25 cellular contexts compared by ENCODE assay signal in the genomic region with DNA sequence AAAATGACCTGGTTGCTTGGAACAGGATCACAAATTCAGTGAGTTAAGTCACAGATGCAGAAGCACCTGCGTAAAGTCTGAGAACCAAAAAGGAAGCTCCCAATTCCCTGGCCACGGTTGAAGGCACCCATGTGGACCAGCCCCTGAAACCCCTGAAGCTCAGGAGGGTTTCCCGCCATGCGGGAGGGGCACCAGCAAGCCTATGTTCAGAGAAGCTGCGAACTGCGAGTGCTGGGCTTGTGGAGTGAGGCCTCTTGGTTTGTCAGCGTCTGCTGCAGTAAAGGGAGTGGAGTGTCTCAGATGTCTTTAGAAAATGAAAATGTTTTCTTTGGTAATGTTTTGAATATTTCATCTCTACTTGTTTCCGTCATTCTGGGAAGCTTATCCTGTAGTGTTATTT. TPM values are rescaled to one million over a fixed set of nuclear protein-coding genes. Genes with fewer than 3 reads are reported as not detected.
DNase-seq lines count a peak whose midpoint lies in the region; ATAC-seq lines count a peak whose summit lies in the region.
"Had no signal": no experiment of that assay in that cellular context is flagged by ENCODE, and none has a peak within 500 bp of the region (broad histone marks: within the 10 kb centered on the region; RNA-seq: fewer than 3 reads in every experiment).

No MANE protein-coding gene starts in this region.

- intact Hi-C loops in activated CD4-positive, alpha-beta T cell treated with anti-CD3 and anti-CD28 coated beads, Interleukin-2, amount 10 ng/mL, durations not matched to agents 24 days and 14 days (cut with micrococcal nuclease) = loop anchor here (2.0 kb wide), 1 partner anchor 15 kb away; no protein-coding TSS in a partner anchor

- peak overlapping the region; percentile 21 for H3K4me3 Mint-ChIP-seq in activated CD4-positive, alpha-beta T cell treated with anti-CD3 and anti-CD28 coated beads, Interleukin-2, amount 10 ng/mL, durations not matched to agents 24 days and 14 days
- peak overlapping the region; percentile 44 for H3K4me3 Mint-ChIP-seq in central memory CD8-positive, alpha-beta T cell
- H3K4me3 Mint-ChIP-seq in stimulated activated naive CD8-positive, alpha-beta T cell treated with anti-CD3 and anti-CD28 coated beads, Interleukin-15, amount 100 ng/mL, for 72 hours = peak overlapping the region; percentile 31 to 34
- H3K4me3 Mint-ChIP-seq: nephron progenitor cell had no signal

- H3K27me3 ChIP-seq in HAP-1 (ENCODE audit: low read depth) = no peaks in the 10 kb centered on the region
- H3K27me3 ChIP-seq: breast epithelium, testis had no signal

- H3K4me1 Mint-ChIP-seq in activated CD4-positive, alpha-beta T cell treated with anti-CD3 and anti-CD28 coated beads, Interleukin-2, amount 10 ng/mL, durations not matched to agents 24 days and 14 days = peaks cover 56% of the 10 kb centered on the region
- peaks cover 91% of the 10 kb centered on the region for H3K4me1 Mint-ChIP-seq in central memory CD8-positive, alpha-beta T cell
- peaks cover 94% of the 10 kb centered on the region for H3K4me1 Mint-ChIP-seq in stimulated activated naive CD8-positive, alpha-beta T cell treated with anti-CD3 and anti-CD28 coated beads, Interleukin-15, amount 100 ng/mL, for 72 hours

- in situ Hi-C loops in HAP-1 (cut with MboI; ENCODE audit: low sequenced_read_pairs) = no loop called here

- no peak for ATAC-seq in central memory CD8-positive, alpha-beta T cell (replicated peaks; ENCODE audit: extremely low read depth, poor library complexity, severe bottlenecking)
- ATAC-seq in stimulated activated naive CD8-positive, alpha-beta T cell treated with anti-CD3 and anti-CD28 coated beads, Interleukin-15, amount 100 ng/mL, for 72 hours = peak; percentile 37
- no peak for ATAC-seq in GM21528 (IDR thresholded peaks at IDR 0.05; ENCODE audit: low FRiP score, unreplicated experiment)
- ATAC-seq: gastroesophageal sphincter, left cardiac atrium had no signal

- no peaks in the 10 kb centered on the region for H3K4me1 ChIP-seq in HAP-1
- H3K4me1 ChIP-seq: breast epithelium, gastroesophageal sphincter, testis had no signal

- H3K9me3 Mint-ChIP-seq in activated CD4-positive, alpha-beta T cell treated with anti-CD3 and anti-CD28 coated beads, Interleukin-2, amount 10 ng/mL, durations not matched to agents 24 days and 14 days = peaks cover 27% of the 10 kb centered on the region
- peaks cover 8% of the 10 kb centered on the region for H3K9me3 Mint-ChIP-seq in central memory CD8-positive, alpha-beta T cell
- H3K9me3 Mint-ChIP-seq in stimulated activated naive CD8-positive, alpha-beta T cell treated with anti-CD3 and anti-CD28 coated beads, Interleukin-15, amount 100 ng/mL, for 72 hours = peaks cover 19 to 20% of the 10 kb centered on the region in 2 donors

- H3K36me3 Mint-ChIP-seq in activated CD4-positive, alpha-beta T cell treated with anti-CD3 and anti-CD28 coated beads, Interleukin-2, amount 10 ng/mL, durations not matched to agents 24 days and 14 days (ENCODE audit: low read depth) = peaks cover 38% of the 10 kb centered on the region
- H3K36me3 Mint-ChIP-seq in central memory CD8-positive, alpha-beta T cell (ENCODE audit: insufficient read depth) = no peaks in the 10 kb centered on the region

- H3K27ac Mint-ChIP-seq in activated CD4-positive, alpha-beta T cell treated with anti-CD3 and anti-CD28 coated beads, Interleukin-2, amount 10 ng/mL, durations not matched to agents 24 days and 14 days = no peak overlapping the region
- peak overlapping the region; percentile 77 for H3K27ac Mint-ChIP-seq in central memory CD8-positive, alpha-beta T cell (ENCODE audit: low read depth)
- no peak overlapping the region for H3K27ac Mint-ChIP-seq in stimulated activated naive CD8-positive, alpha-beta T cell treated with anti-CD3 and anti-CD28 coated beads, Interleukin-15, amount 100 ng/mL, for 72 hours
- H3K27ac Mint-ChIP-seq: nephron progenitor cell had no signal

- no peaks in the 10 kb centered on the region for H3K36me3 ChIP-seq in HAP-1 (replicated peaks)
- H3K36me3 ChIP-seq: breast epithelium, gastroesophageal sphincter had no signal

- no peak for DNase-seq in activated CD4-positive, alpha-beta T cell treated with anti-CD3 and anti-CD28 coated beads, Interleukin-2, amount 10 ng/mL, durations not matched to agents 24 days and 14 days
- no peak for DNase-seq in activated CD4-positive, alpha-beta T cell treated with anti-CD3 and anti-CD28 coated beads for 1 hour
- peak; percentile 25 for DNase-seq in stimulated activated CD4-positive, alpha-beta T cell treated with anti-CD3 and anti-CD28 coated beads, Interleukin-15, amount 100 ng/mL, for 24 hours
- DNase-seq in stimulated activated CD4-positive, alpha-beta T cell treated with anti-CD3 and anti-CD28 coated beads, Interleukin-12 subunit alpha, Interleukin-12 subunit beta, amount 100 ng/mL, for 4 hours = no peak
- DNase-seq in central memory CD8-positive, alpha-beta T cell (ENCODE audit: low spot score in 2 of 2) = no peak
- DNase-seq in stimulated activated naive CD8-positive, alpha-beta T cell treated with anti-CD3 and anti-CD28 coated beads, Interleukin-15, amount 100 ng/mL, for 72 hours = no peak
- DNase-seq in HAP-1 (ENCODE audit: low spot score in 2 of 2) = no peak
- DNase-seq: 8988T; activated CD4-positive, alpha-beta T cell treated with anti-CD3 and anti-CD28 coated beads, Interleukin-2, amount 50 U/mL, for 48 hours; activated gamma-delta T cell treated with Interleukin-2 at 50 U/mL for 16 hours; anterior cingulate cortex; GOT3; hippocampal formation; IMR-90; left cardiac atrium; NCI-H1694; NCI-H446 treated with DMSO at 0.1 percent for 48 hours; nephron progenitor cell; stimulated activated naive CD4-positive, alpha-beta T cell; T1000; testis had no signal

- no peak overlapping the region for H3K4me3 ChIP-seq in HAP-1
- H3K4me3 ChIP-seq: breast epithelium, gastroesophageal sphincter, lung, testis had no signal

- H3K27me3 Mint-ChIP-seq in activated CD4-positive, alpha-beta T cell treated with anti-CD3 and anti-CD28 coated beads, Interleukin-2, amount 10 ng/mL, durations not matched to agents 24 days and 14 days = no peaks in the 10 kb centered on the region
- H3K27me3 Mint-ChIP-seq in central memory CD8-positive, alpha-beta T cell = no peaks in the 10 kb centered on the region
- no peaks in the 10 kb centered on the region for H3K27me3 Mint-ChIP-seq in stimulated activated naive CD8-positive, alpha-beta T cell treated with anti-CD3 and anti-CD28 coated beads, Interleukin-15, amount 100 ng/mL, for 72 hours

- H3K9me3 ChIP-seq in HAP-1 = no peaks in the 10 kb centered on the region
- H3K9me3 ChIP-seq: testis had no signal

RNA-seq across cellular contexts. Expression of gene ACKR3, which starts 16.1 kb away (rescaled TPM):
- total RNA-seq in activated CD4-positive, alpha-beta T cell treated with anti-CD3 and anti-CD28 coated beads, Interleukin-2, amount 10 ng/mL, durations not matched to agents 24 days and 14 days = 0.58 and 0.64 TPM in 2 replicates
- total RNA-seq: IMR-90 had no signal
